ENCODE assay signal across 8 cellular contexts in genomic region chr11:62449912-62450311, GRCh38. TPM values are rescaled to one million over a fixed set of nuclear protein-coding genes. Genes with fewer than 3 reads are reported as not detected.
"Had no signal": no experiment of that assay in that cellular context is flagged by ENCODE, and none has a peak within 500 bp of the region (broad histone marks: within the 10 kb centered on the region; RNA-seq: fewer than 3 reads in every experiment).

No MANE protein-coding gene starts in this region.

RNA-seq across cellular contexts. Expression of gene SCGB1A1, which starts 31.1 kb away (rescaled TPM):
- total RNA-seq: LHCN-M2, MCF 10A, OCI-LY7, Right ventricle myocardium superior, RPMI7951, SJSA1 had no signal
- polyA plus RNA-seq: K562, SK-N-SH had no signal
